9 cellular contexts compared by ENCODE assay signal in genomic region chr1:206725053-206725963, GRCh38. TPM values are rescaled to one million over a fixed set of nuclear protein-coding genes. Genes with fewer than 3 reads are reported as not detected.
DNase-seq lines count a peak whose midpoint lies in the region; ATAC-seq, FAIRE-seq and TF ChIP-seq lines count a peak whose summit lies in the region.
"Had no signal": no experiment of that assay in that cellular context is flagged by ENCODE, and none has a peak within 500 bp of the region (broad histone marks: within the 10 kb centered on the region; RNA-seq: fewer than 3 reads in every experiment).

No MANE protein-coding gene starts in this region.

- DNase-seq in SHP77 (lab: John Stamatoyannopoulos, UW) (peak; percentile 26 to 30), SHP77 treated with DMSO at 0.1 percent for 48 hours (lab: John Stamatoyannopoulos, UW) (no peak), NCI-H1694 treated with DMSO at 0.1 percent for 48 hours (lab: John Stamatoyannopoulos, UW) (peak; percentile 53), epithelial cell of esophagus (ENCODE audit: low read depth) (peak; percentile 60), pancreas (no peak), inferior parietal cortex (ENCODE audit: extremely low spot score) (no peak)
- peak; percentile 55 to 59 for DNase-seq in activated CD4-positive, alpha-beta T cell treated with anti-CD3 and anti-CD28 coated beads, Interleukin-2, amount 50 U/mL, for 4 hours

- peak; percentile 75 for TF ChIP-seq CTCF in epithelial cell of esophagus (IDR thresholded peaks at IDR 0.05; ENCODE audit: insufficient read depth, low read depth, low read length, missing control alignments)
- TF ChIP-seq CTCF in pancreas (IDR thresholded peaks at IDR 0.05): peak; percentile 26 to 48 (median 40)

- ATAC-seq in pancreas (peak; percentile 42 to 71 (median 49)), GM21717 (IDR thresholded peaks at IDR 0.05; ENCODE audit: unreplicated experiment) (no peak)

- intact Hi-C loops in pancreas (cut with DNase I): loop anchor here in 1 of 3 donors (5.0 kb wide), 1 partner anchor 187 kb away; no protein-coding TSS in a partner anchor

- WGBS in pancreas, 2 donors: 79 to 80% methylated on average over 11 of the region's 11 CpGs

- H3K4me1 ChIP-seq in pancreas: peaks cover 19 to 43% (median 20%) of the 10 kb centered on the region in 3 donors

- FAIRE-seq in pancreas (lab: Jason Lieb, UNC): no peak
- FAIRE-seq: colon had no signal

- no peak overlapping the region for H3K27ac ChIP-seq in pancreas

- no peaks in the 10 kb centered on the region for H3K27me3 ChIP-seq in pancreas

- H3K36me3 ChIP-seq in pancreas: peaks cover 5 to 12% (median 9%) of the 10 kb centered on the region in 3 donors

- no peak overlapping the region for H3K4me3 ChIP-seq in epithelial cell of esophagus (ENCODE audit: low read length)
- no peak overlapping the region for H3K4me3 ChIP-seq in pancreas

- no peaks in the 10 kb centered on the region for H3K9me3 ChIP-seq in pancreas

RNA-seq across cellular contexts. Expression of gene MAPKAPK2, which starts 40.6 kb away (rescaled TPM):
- 10 to 100 TPM; 28.3 to 55.7 (median 30.8) TPM for total RNA-seq in pancreas
- 10 to 100 TPM; 38.8 to 48.9 TPM for polyA plus RNA-seq in pancreas

RNA-seq across cellular contexts. Expression of gene IL19, which starts 45.3 kb away (rescaled TPM):
- total RNA-seq in pancreas: not detected
- not detected for polyA plus RNA-seq in pancreas

RNA-seq across cellular contexts. Expression of gene IL10, which starts 47.0 kb away (rescaled TPM):
- under 1 TPM in 5 of 6 donors, not detected in 1; 0.12 to 0.81 (median 0.24) TPM for total RNA-seq in pancreas
- polyA plus RNA-seq in pancreas: under 1 TPM; 0.05 to 0.53 TPM

Comparison
In these comparisons a context has a peak if more than half of its experiments do, and no peak if none do; other contexts are left out.
1. DNase-seq: peak in SHP77 (2 of 2), NCI-H1694 treated with DMSO at 0.1 percent for 48 hours (single experiment), activated CD4-positive, alpha-beta T cell treated with anti-CD3 and anti-CD28 coated beads, Interleukin-2, amount 50 U/mL, for 4 hours (2 of 2) and epithelial cell of esophagus (single experiment); none in SHP77 treated with DMSO at 0.1 percent for 48 hours (single experiment), pancreas (0 of 6) and inferior parietal cortex (single experiment).